28 cellular contexts compared by ENCODE assay signal in genomic region chr4:155995069-155995468, GRCh38.
"Had no signal": no experiment of that assay in that cellular context is flagged by ENCODE, and none has a peak within 500 bp of the region (broad histone marks: within the 10 kb centered on the region; RNA-seq: fewer than 3 reads in every experiment).

No MANE protein-coding gene starts in this region.

- H2AFZ ChIP-seq: neural progenitor cell, parathyroid adenoma had no signal

- H3K27me3 Mint-ChIP-seq: progenitor cell of endocrine pancreas; stimulated activated naive B cell treated with anti-CD40 and anti-IgM and Interleukin-4, amounts not matched to agents 10 μg/mL and 1 μg/mL and 100 μg/mL, for 72 hours had no signal

- ATAC-seq: psoas muscle; right cardiac atrium; right lobe of liver; stimulated activated effector memory CD8-positive, alpha-beta T cell treated with anti-CD3 and anti-CD28 coated beads, Interleukin-12 subunit alpha, Interleukin-12 subunit beta, amount 100 ng/mL, for 72 hours; stimulated activated naive B cell treated with anti-CD40 and anti-IgM and Interleukin-4, amounts not matched to agents 10 μg/mL and 1 μg/mL and 100 μg/mL, for 72 hours had no signal

- H3K27me3 ChIP-seq: ovary, sigmoid colon, stomach, thyroid gland, tibial nerve, upper lobe of left lung, vagina had no signal

- FAIRE-seq: small intestine, urothelium cell line had no signal

- H3K4me1 Mint-ChIP-seq: nephron; stimulated activated effector memory CD8-positive, alpha-beta T cell treated with anti-CD3 and anti-CD28 coated beads, Interleukin-12 subunit alpha, Interleukin-12 subunit beta, amount 100 ng/mL, for 72 hours; stimulated activated naive B cell treated with anti-CD40 and anti-IgM and Interleukin-4, amounts not matched to agents 10 μg/mL and 1 μg/mL and 100 μg/mL, for 72 hours had no signal

- H3K4me1 ChIP-seq: parathyroid adenoma, psoas muscle, right lobe of liver, thyroid gland, upper lobe of left lung, vagina had no signal

- H3K4me2 ChIP-seq: neural progenitor cell had no signal

- H3K4me3 Mint-ChIP-seq: nephron; neural progenitor cell; stimulated activated effector memory CD8-positive, alpha-beta T cell treated with anti-CD3 and anti-CD28 coated beads, Interleukin-12 subunit alpha, Interleukin-12 subunit beta, amount 100 ng/mL, for 72 hours; stimulated activated naive B cell treated with anti-CD40 and anti-IgM and Interleukin-4, amounts not matched to agents 10 μg/mL and 1 μg/mL and 100 μg/mL, for 72 hours; stimulated activated naive CD8-positive, alpha-beta T cell treated with anti-CD3 and anti-CD28 coated beads, Interleukin-15, Interleukin-2, amounts not matched to agents 100 ng/mL and 50 ng/mL, for 24 hours had no signal

- H3K27ac ChIP-seq: neural progenitor cell, ovary, parathyroid adenoma, psoas muscle, right lobe of liver, sigmoid colon, stomach, thoracic aorta, thyroid gland, tibial nerve, upper lobe of left lung, vagina had no signal

- H3K79me2 ChIP-seq: parathyroid adenoma had no signal

- DNase-seq: occipital lobe; ovary; posterior cingulate gyrus; psoas muscle; right cardiac atrium; right lobe of liver; sigmoid colon; small intestine; stimulated activated CD4-positive, alpha-beta T cell treated with anti-CD3 and anti-CD28 coated beads, Interleukin-15, amount 100 ng/mL, for 24 hours; stimulated activated CD4-positive, alpha-beta T cell treated with anti-CD3 and anti-CD28 coated beads, Interleukin-2, amount 100 ng/mL, for 24 hours; stimulated activated CD4-positive, alpha-beta T cell treated with anti-CD3 and anti-CD28 coated beads, Interleukin-2, amount 100 ng/mL, for 48 hours; stimulated activated CD4-positive, alpha-beta T cell treated with anti-CD3 and anti-CD28 coated beads, Interleukin-4, amount 100 ng/mL, for 24 hours; stimulated activated naive B cell treated with anti-CD40 and anti-IgM and Interleukin-4, amounts not matched to agents 10 μg/mL and 1 μg/mL and 100 μg/mL, for 72 hours; stimulated activated naive CD4-positive, alpha-beta T cell treated with Interleukin-2 at 50 U/mL for 16 hours; stomach; thyroid gland; trophoblast cell; upper lobe of left lung had no signal

- H3K27ac Mint-ChIP-seq: nephron; neural progenitor cell; progenitor cell of endocrine pancreas; stimulated activated effector memory CD8-positive, alpha-beta T cell treated with anti-CD3 and anti-CD28 coated beads, Interleukin-12 subunit alpha, Interleukin-12 subunit beta, amount 100 ng/mL, for 72 hours; stimulated activated naive B cell treated with anti-CD40 and anti-IgM and Interleukin-4, amounts not matched to agents 10 μg/mL and 1 μg/mL and 100 μg/mL, for 72 hours; stimulated activated naive CD8-positive, alpha-beta T cell treated with anti-CD3 and anti-CD28 coated beads, Interleukin-15, Interleukin-2, amounts not matched to agents 100 ng/mL and 50 ng/mL, for 24 hours had no signal

- H3K9ac ChIP-seq: neural progenitor cell, parathyroid adenoma had no signal

- H3K4me3 ChIP-seq: neural progenitor cell, ovary, psoas muscle, right lobe of liver, sigmoid colon, stomach, thoracic aorta, thyroid gland, tibial nerve, upper lobe of left lung, vagina had no signal

- H3K36me3 Mint-ChIP-seq: stimulated activated effector memory CD8-positive, alpha-beta T cell treated with anti-CD3 and anti-CD28 coated beads, Interleukin-12 subunit alpha, Interleukin-12 subunit beta, amount 100 ng/mL, for 72 hours; stimulated activated naive B cell treated with anti-CD40 and anti-IgM and Interleukin-4, amounts not matched to agents 10 μg/mL and 1 μg/mL and 100 μg/mL, for 72 hours had no signal

- H3K36me3 ChIP-seq: neural progenitor cell, ovary, right lobe of liver, sigmoid colon, stomach, thoracic aorta, thyroid gland, tibial nerve, upper lobe of left lung, vagina had no signal

- H3K9me3 ChIP-seq: ovary, psoas muscle, right lobe of liver, sigmoid colon, thyroid gland, tibial nerve, upper lobe of left lung, vagina had no signal
